ENCODE assay signal across 10 cellular contexts in genomic region chr1:17531682-17532487, GRCh38. TPM values are rescaled to one million over a fixed set of nuclear protein-coding genes. Genes with fewer than 3 reads are reported as not detected.
DNase-seq lines count a peak whose midpoint lies in the region; ATAC-seq, FAIRE-seq and TF ChIP-seq lines count a peak whose summit lies in the region.
"Had no signal": no experiment of that assay in that cellular context is flagged by ENCODE, and none has a peak within 500 bp of the region (broad histone marks: within the 10 kb centered on the region; RNA-seq: fewer than 3 reads in every experiment).

No MANE protein-coding gene starts in this region.

- H3K9ac ChIP-seq in NT2/D1 (ENCODE audit: insufficient read length, low read depth) (peak overlapping the region; percentile 32), muscle layer of colon (ENCODE audit: low read length) (no peak overlapping the region)

- ATAC-seq in upper lobe of right lung: peak; percentile 25
- ATAC-seq: naive thymus-derived CD8-positive, alpha-beta T cell had no signal

- TF ChIP-seq POLR2A in esophagus squamous epithelium (IDR thresholded peaks at IDR 0.05) (no peak), H54 (IDR thresholded peaks at IDR 0.05; ENCODE audit: low read depth, low read length) (no peak)

- intact Hi-C loops in esophagus squamous epithelium (cut with DNase I): no loop called here
- intact Hi-C loops in upper lobe of right lung (cut with DNase I): no loop called here

- TF ChIP-seq CTCF in esophagus squamous epithelium (IDR thresholded peaks at IDR 0.05) (no peak), upper lobe of right lung (IDR thresholded peaks at IDR 0.05) (no peak)

- DNase-seq in NT2/D1 (ENCODE audit: low read depth, low spot score): no peak
- no peak for DNase-seq in esophagus squamous epithelium (lab: John Stamatoyannopoulos, UW)
- DNase-seq in upper lobe of right lung: no peak
- no peak for DNase-seq in H54 (ENCODE audit: insufficient read length, low spot score)
- DNase-seq in stimulated activated naive CD4-positive, alpha-beta T cell treated with Interleukin-2 at 50 U/mL for 16 hours (lab: John Stamatoyannopoulos, UW): no peak
- DNase-seq in amniotic stem cell (lab: John Stamatoyannopoulos, UW): no peak
- DNase-seq: naive thymus-derived CD8-positive, alpha-beta T cell; SHP77 had no signal

- H3K27me3 ChIP-seq in NT2/D1 (ENCODE audit: insufficient read depth, insufficient read length) (no peaks in the 10 kb centered on the region), esophagus squamous epithelium (no peaks in the 10 kb centered on the region), muscle layer of colon (ENCODE audit: control insufficient read depth in 1 of 2, insufficient read depth in 2 of 2, low read length in 2 of 2) (no peaks in the 10 kb centered on the region), upper lobe of right lung (no peaks in the 10 kb centered on the region)

- WGBS in esophagus squamous epithelium, 2 donors: 52 to 75% methylated on average over 4 of the region's 8 CpGs

- H3K4me1 ChIP-seq in NT2/D1 (ENCODE audit: insufficient read depth, insufficient read length): peaks cover 2% of the 10 kb centered on the region
- H3K4me1 ChIP-seq in esophagus squamous epithelium: peaks cover 15 to 99% (median 43%) of the 10 kb centered on the region in 3 donors
- peaks cover 39% of the 10 kb centered on the region for H3K4me1 ChIP-seq in muscle layer of colon (ENCODE audit: insufficient read depth, low read length)
- no peaks in the 10 kb centered on the region for H3K4me1 ChIP-seq in upper lobe of right lung

- H3K4me3 ChIP-seq in NT2/D1 (ENCODE audit: insufficient read length, low read depth) (no peak overlapping the region), esophagus squamous epithelium (no peak overlapping the region), muscle layer of colon (ENCODE audit: low read depth in 1 of 2, low read length in 2 of 2) (no peak overlapping the region), upper lobe of right lung (no peak overlapping the region)

- H3K36me3 ChIP-seq in NT2/D1 (ENCODE audit: insufficient read depth, insufficient read length, low read length) (no peaks in the 10 kb centered on the region), esophagus squamous epithelium (peaks cover 0 to 18% (median 0%) of the 10 kb centered on the region in 3 donors), muscle layer of colon (ENCODE audit: insufficient read depth, low read length) (no peaks in the 10 kb centered on the region), upper lobe of right lung (no peaks in the 10 kb centered on the region)

- H3K9me3 ChIP-seq in NT2/D1 (ENCODE audit: insufficient read depth, low read length): no peaks in the 10 kb centered on the region
- no peaks in the 10 kb centered on the region for H3K9me3 ChIP-seq in esophagus squamous epithelium
- H3K9me3 ChIP-seq in muscle layer of colon (ENCODE audit: low read length): no peaks in the 10 kb centered on the region
- H3K9me3 ChIP-seq in upper lobe of right lung: no peaks in the 10 kb centered on the region

- no peak for FAIRE-seq in H54 (lab: Jason Lieb, UNC)

- H3K27ac ChIP-seq in esophagus squamous epithelium (peak overlapping the region; percentile 60 to 93 (median 91)), muscle layer of colon (ENCODE audit: low read depth, low read length) (peak overlapping the region; percentile 73), upper lobe of right lung (no peak overlapping the region)
- H3K27ac ChIP-seq: HL-60 had no signal

RNA-seq across cellular contexts. Expression of gene ARHGEF10L, which starts 7.6 kb away (rescaled TPM):
- total RNA-seq in esophagus squamous epithelium: 10 to 100 TPM; 30.0 to 61.4 (median 44.7) TPM
- total RNA-seq in upper lobe of right lung: 34.1 TPM
